In the genomic region with DNA sequence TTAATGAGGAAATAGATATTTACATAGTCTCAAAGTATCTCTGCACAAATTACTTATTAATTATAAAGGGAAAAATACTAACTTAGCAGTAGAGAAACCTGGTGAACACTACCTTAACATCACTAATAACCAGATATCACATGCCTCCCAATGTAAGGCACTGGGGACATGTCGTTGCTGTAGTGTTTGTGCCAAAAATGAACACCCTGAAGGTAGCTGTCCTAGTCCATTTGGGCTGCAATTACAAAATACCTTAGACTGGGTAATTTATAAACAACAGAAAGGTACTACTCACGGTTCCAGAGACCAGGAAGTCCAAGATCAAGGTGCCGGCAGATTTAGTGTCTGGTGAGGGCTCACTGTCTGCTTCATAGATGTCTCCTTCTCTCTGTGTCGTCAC, we compare ENCODE assay signal across 12 cellular contexts. TPM values are rescaled to one million over a fixed set of nuclear protein-coding genes. Genes with fewer than 3 reads are reported as not detected.
"Had no signal": no experiment of that assay in that cellular context is flagged by ENCODE, and none has a peak within 500 bp of the region (broad histone marks: within the 10 kb centered on the region; RNA-seq: fewer than 3 reads in every experiment).

No MANE protein-coding gene starts in this region.

- H3K36me3 ChIP-seq: HAP-1 had no signal

- H3K9me3 ChIP-seq: HAP-1 had no signal

- FAIRE-seq: H1, H54 had no signal

- ATAC-seq: GM23338, HCT116 had no signal

- H3K27ac ChIP-seq: GM23248 had no signal

- H3K9ac ChIP-seq: GM23248 had no signal

- DNase-seq: GM23248, GOT3, H7, H9, HCEC 1CT, HFFc6 had no signal

- H3K4me2 ChIP-seq: GM23338 had no signal

- H3K4me3 ChIP-seq: GM23248, GM23338, HAP-1 had no signal

- H2AFZ ChIP-seq: GM23248, GM23338 had no signal

RNA-seq across cellular contexts. Expression of gene MPC1L, which starts 10.7 kb away (rescaled TPM):
- total RNA-seq: GM23248, GM23338, H1, H4, H7, H9, HFFc6 had no signal
- polyA plus RNA-seq: GM23248, GM23338, H1 had no signal
